19 cellular contexts compared by ENCODE assay signal in genomic region chr1:58006421-58007032, GRCh38.
A peak's percentile ranks its signal among the peaks of the same experiment; 100 is the strongest.
DNase-seq lines count a peak whose midpoint lies in the region; ATAC-seq and TF ChIP-seq lines count a peak whose summit lies in the region.
"Had no signal": no experiment of that assay in that cellular context is flagged by ENCODE, and none has a peak within 500 bp of the region (broad histone marks: within the 10 kb centered on the region; RNA-seq: fewer than 3 reads in every experiment).

No MANE protein-coding gene starts in this region.

- H3K23me2 ChIP-seq in H9 (ENCODE audit: insufficient read length, low read depth, low read length, poor library complexity, severe bottlenecking): no peaks in the 10 kb centered on the region

- no peak overlapping the region for H2AK5ac ChIP-seq in H9 (ENCODE audit: insufficient read length, low read length)

- ATAC-seq in effector memory CD8-positive, alpha-beta T cell (replicated peaks): no peak
- ATAC-seq: HCT116, Right ventricle myocardium inferior had no signal

- H3K9ac ChIP-seq in H9 (ENCODE audit: extremely low read depth, insufficient read length, low read length): no peak overlapping the region
- no peak overlapping the region; the same call in 1 of the 2 replicates for H3K9ac ChIP-seq in iPS-20b (ENCODE audit: low read depth, low read length)

- no peak overlapping the region for H4K91ac ChIP-seq in H9 (ENCODE audit: insufficient read length, low read depth, low read length)

- peaks cover 75 to 81% of the 10 kb centered on the region in 2 experiments for H3K4me1 Mint-ChIP-seq in H9
- no peaks in the 10 kb centered on the region for H3K4me1 Mint-ChIP-seq in effector memory CD8-positive, alpha-beta T cell (ENCODE audit: low read depth in 2 of 2)
- H3K4me1 Mint-ChIP-seq: B cell; CD4-positive, alpha-beta memory T cell had no signal

- H3K27me3 ChIP-seq in H9 (ENCODE audit: insufficient read depth, low read length) (no peaks in the 10 kb centered on the region), iPS-20b (ENCODE audit: insufficient read depth, low read length) (no peaks in the 10 kb centered on the region)
- H3K27me3 ChIP-seq: Peyer's patch had no signal

- H3K36me3 ChIP-seq in iPS-20b (ENCODE audit: insufficient read depth, low read depth, low read length): no peaks in the 10 kb centered on the region
- H3K36me3 ChIP-seq: Peyer's patch had no signal

- no peaks in the 10 kb centered on the region for H3K27me3 Mint-ChIP-seq in H9 (ENCODE audit: low read depth)
- H3K27me3 Mint-ChIP-seq in effector memory CD8-positive, alpha-beta T cell: peaks cover 0 to 12% of the 10 kb centered on the region in 2 donors

- H3K79me1 ChIP-seq in H9 (ENCODE audit: insufficient read depth, low read depth, low read length, poor library complexity, severe bottlenecking): no peaks in the 10 kb centered on the region

- no peak overlapping the region for H2AFZ ChIP-seq in H9 (ENCODE audit: low read length)

- no peak overlapping the region for H3K18ac ChIP-seq in H9 (ENCODE audit: insufficient read length, low read depth, low read length)

- no peaks in the 10 kb centered on the region for H3K9me3 Mint-ChIP-seq in H9
- H3K9me3 Mint-ChIP-seq in effector memory CD8-positive, alpha-beta T cell: no peaks in the 10 kb centered on the region
- H3K9me3 Mint-ChIP-seq: CD4-positive, alpha-beta memory T cell had no signal

- peak overlapping the region; percentile 0 for H3K4me2 ChIP-seq in H9 (ENCODE audit: insufficient read depth, insufficient read length, low read length)

- H2BK20ac ChIP-seq in H9 (ENCODE audit: low read depth, low read length, poor library complexity, severe bottlenecking): no peak overlapping the region

- H3K4me1 ChIP-seq in H9 (ENCODE audit: insufficient read depth, low read length) (peaks cover 25% of the 10 kb centered on the region; the same call in 1 of the 2 replicates), iPS-20b (ENCODE audit: insufficient read depth, low read length) (peaks cover 56% of the 10 kb centered on the region)
- H3K4me1 ChIP-seq: Peyer's patch had no signal

- TF ChIP-seq CTCF in H9 (conservative IDR thresholded peaks at IDR 0.05): no peak

- H2BK15ac ChIP-seq in H9 (ENCODE audit: low read depth, low read length): no peak overlapping the region

- H4K8ac ChIP-seq in H9 (replicated peaks; ENCODE audit: insufficient read length, low read depth, low read length): no peak overlapping the region

- H4K5ac ChIP-seq in H9 (ENCODE audit: insufficient read length, low read depth, low read length): no peak overlapping the region

- no peaks in the 10 kb centered on the region for H3K79me2 ChIP-seq in H9 (ENCODE audit: insufficient read depth, low read length)

- H3K9me3 ChIP-seq in H9 (ENCODE audit: control insufficient read depth, low read depth, low read length): no peaks in the 10 kb centered on the region
- H3K9me3 ChIP-seq in iPS-20b (ENCODE audit: insufficient read depth, low read depth, low read length): no peaks in the 10 kb centered on the region
- H3K9me3 ChIP-seq: Peyer's patch had no signal

- peak overlapping the region; percentile 34 to 85 (median 63); a peak in 5 of 7 replicates for H3K27ac Mint-ChIP-seq in H9
- H3K27ac Mint-ChIP-seq in effector memory CD8-positive, alpha-beta T cell: no peak overlapping the region
- H3K27ac Mint-ChIP-seq: B cell; CD4-positive, alpha-beta memory T cell had no signal

- H2BK120ac ChIP-seq in H9 (ENCODE audit: low read depth, low read length, poor library complexity, severe bottlenecking): no peak overlapping the region

- WGBS in H9 (ENCODE audit: extremely low coverage, insufficient read length, low lambda C conversion rate): no CpG with 5 or more reads among the region's 4 CpGs

- no peaks in the 10 kb centered on the region for H4K20me1 ChIP-seq in H9 (ENCODE audit: control insufficient read depth, insufficient read depth, insufficient read length)

- H3K4ac ChIP-seq in H9 (ENCODE audit: low read depth, low read length): no peak overlapping the region

- no peak overlapping the region for H2BK5ac ChIP-seq in H9 (ENCODE audit: insufficient read length, low read length)

- DNase-seq in H9 (peak; percentile 90), astrocyte of the hippocampus (ENCODE audit: low read depth, low spot score) (peak; percentile 4), NCI-H187 treated with DMSO at 0.1 percent for 48 hours (lab: John Stamatoyannopoulos, UW) (no peak), NCI-H510A treated with DMSO at 0.1 percent for 48 hours (lab: John Stamatoyannopoulos, UW) (no peak)
- no peak for DNase-seq in effector memory CD8-positive, alpha-beta T cell
- DNase-seq in NK-92 treated with Interleukin-12 subunit alpha and Interleukin-12 subunit beta, amount 100 ng/mL, for 24 hours (lab: John Stamatoyannopoulos, UW): no peak
- DNase-seq: Calu3; CD4-positive, alpha-beta memory T cell; Kasumi-1; MM.1S; NCI-H1105 treated with DMSO at 0.1 percent for 48 hours; NCI-H2029 treated with DMSO at 0.1 percent for 48 hours; NCI-H510A; NCI-H82; Peyer's patch had no signal

- H3K23ac ChIP-seq in H9 (ENCODE audit: insufficient read length, low read depth, low read length): no peak overlapping the region

- H3K4me3 Mint-ChIP-seq in H9: no peak overlapping the region; a peak in 1 of 5 replicates
- no peak overlapping the region for H3K4me3 Mint-ChIP-seq in effector memory CD8-positive, alpha-beta T cell
- H3K4me3 Mint-ChIP-seq: B cell; CD4-positive, alpha-beta memory T cell had no signal

- H3K4me3 ChIP-seq in iPS-20b (ENCODE audit: low read length): peak overlapping the region; percentile 6; the same call in 1 of the 2 replicates
- H3K4me3 ChIP-seq: Peyer's patch had no signal

- H3K56ac ChIP-seq in H9 (ENCODE audit: insufficient read length, low read depth, low read length): no peak overlapping the region

- H2BK12ac ChIP-seq in H9 (ENCODE audit: insufficient read length, low read depth, low read length): no peak overlapping the region

- peak overlapping the region; percentile 59 for H3K27ac ChIP-seq in H9 (ENCODE audit: insufficient read length, low read depth, low read length)
- H3K27ac ChIP-seq in iPS-20b (ENCODE audit: low read length): no peak overlapping the region
- H3K27ac ChIP-seq: Peyer's patch had no signal

- no peak overlapping the region for H3T11ph ChIP-seq in H9 (ENCODE audit: low read length)

- H3K36me3 Mint-ChIP-seq in H9 (ENCODE audit: insufficient read depth in 1 of 3, low read depth in 3 of 3): no peaks in the 10 kb centered on the region; a peak in 1 of 7 replicates
- no peaks in the 10 kb centered on the region for H3K36me3 Mint-ChIP-seq in effector memory CD8-positive, alpha-beta T cell (ENCODE audit: insufficient read depth)
- H3K36me3 Mint-ChIP-seq: CD4-positive, alpha-beta memory T cell had no signal

- no peak overlapping the region for H3K14ac ChIP-seq in H9 (ENCODE audit: insufficient read depth, low read length)

Comparison
In these comparisons a context has a peak if more than half of its experiments do, and no peak if none do; other contexts are left out.
1. DNase-seq: peak in H9 (single experiment) and astrocyte of the hippocampus (single experiment); none in effector memory CD8-positive, alpha-beta T cell (0 of 3), NCI-H187 treated with DMSO at 0.1 percent for 48 hours (single experiment), NK-92 treated with Interleukin-12 subunit alpha and Interleukin-12 subunit beta, amount 100 ng/mL, for 24 hours (single experiment) and NCI-H510A treated with DMSO at 0.1 percent for 48 hours (single experiment).
2. H3K27ac Mint-ChIP-seq: peak in H9 (3 of 3); none in effector memory CD8-positive, alpha-beta T cell (0 of 2).